ENCODE assay signal across 22 cellular contexts in genomic region chr2:54925022-54925421, GRCh38.
"Had no signal": no experiment of that assay in that cellular context is flagged by ENCODE, and none has a peak within 500 bp of the region (broad histone marks: within the 10 kb centered on the region; RNA-seq: fewer than 3 reads in every experiment).

No MANE protein-coding gene starts in this region.

- DNase-seq: hypothalamus; immature natural killer cell; kidney; left colon; left lung; lower lobe of right lung; mammary epithelial cell; mesenchymal stem cell; naive B cell; ovary; retina; right cardiac atrium; stimulated activated CD4-positive, alpha-beta T cell treated with anti-CD3 and anti-CD28 coated beads, Interleukin-12 subunit alpha, Interleukin-12 subunit beta, amount 100 ng/mL, for 4 hours; stimulated activated CD4-positive, alpha-beta T cell treated with anti-CD3 and anti-CD28 coated beads, Interleukin-15, amount 100 ng/mL, for 24 hours; stimulated activated CD4-positive, alpha-beta T cell treated with anti-CD3 and anti-CD28 coated beads, Interleukin-2, amount 100 ng/mL, for 24 hours; stimulated activated CD4-positive, alpha-beta T cell treated with anti-CD3 and anti-CD28 coated beads, Interleukin-4, amount 100 ng/mL, for 1 hour; stimulated activated naive B cell treated with anti-CD40 and anti-IgM and Interleukin-4, amounts not matched to agents 10 μg/mL and 1 μg/mL and 100 μg/mL, for 72 hours; stimulated activated naive CD8-positive, alpha-beta T cell treated with anti-CD3 and anti-CD28 coated beads, Interleukin-15, Interleukin-2, amounts not matched to agents 100 U/mL and 50 U/mL, for 24 hours; stomach; tibial artery; trophoblast cell; upper lobe of right lung had no signal
